In the genomic region with DNA sequence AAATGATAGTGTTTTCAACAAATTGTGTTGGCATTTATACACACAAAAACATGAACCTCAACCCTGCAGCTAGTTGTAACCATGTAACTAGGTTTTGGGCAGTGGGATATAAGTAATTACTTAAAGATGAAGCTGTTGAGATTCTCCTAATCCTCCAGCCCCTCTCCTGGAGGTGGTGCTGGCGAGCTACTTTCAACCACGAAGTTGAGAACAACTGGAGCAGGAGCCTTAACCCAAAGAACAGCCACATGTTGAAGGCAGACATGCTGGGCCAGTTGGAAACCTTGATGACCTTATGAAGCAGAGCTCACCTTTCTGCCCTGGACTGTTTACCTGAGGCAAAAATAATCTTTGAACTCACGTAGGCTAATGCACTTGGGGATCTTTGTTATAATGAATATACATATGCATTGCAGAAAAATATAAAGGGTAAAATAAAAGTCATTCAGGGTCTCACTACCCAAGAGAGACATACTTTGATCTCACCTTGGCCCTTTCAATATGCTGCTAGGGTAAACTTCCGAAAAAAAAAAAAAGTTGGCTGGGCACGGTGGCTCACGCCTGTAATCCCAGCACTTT, we compare ENCODE assay signal across 8 cellular contexts.
A peak's percentile ranks its signal among the peaks of the same experiment; 100 is the strongest.
DNase-seq lines count a peak whose midpoint lies in the region; ATAC-seq, FAIRE-seq and TF ChIP-seq lines count a peak whose summit lies in the region.

No MANE protein-coding gene starts in this region.

- H2AFZ ChIP-seq in K562 (ENCODE audit: low read depth, low read length), result no peak overlapping the region

- H3K4me2 ChIP-seq in K562 (ENCODE audit: insufficient read depth, low read length), result no peak overlapping the region

- CTCF ChIA-PET in K562 (lab: Yijun Ruan, JAX; ENCODE audit: low intra/inter-chr PET ratio), result interaction anchor here (1.8 kb wide), 1 partner anchor 254 kb away, joined by 9 read pairs; no protein-coding TSS in a partner anchor

- H3K27ac ChIP-seq in RWPE2 (ENCODE audit: poor library complexity, severe bottlenecking), result no peak overlapping the region
- no peak overlapping the region for H3K27ac ChIP-seq in K562 (ENCODE audit: extremely low read depth, low read depth, low read length)

- no peaks in the 10 kb centered on the region for H3K36me3 ChIP-seq in RWPE2 (ENCODE audit: low read depth)
- no peaks in the 10 kb centered on the region for H3K36me3 ChIP-seq in K562 (ENCODE audit: control insufficient read depth, insufficient read depth, low read length)

- H3K9me1 ChIP-seq in K562 (ENCODE audit: control insufficient read depth, insufficient read depth, low read length), result no peaks in the 10 kb centered on the region

- WGBS in K562 (ENCODE audit: insufficient coverage, low coverage, missing lambda C conversion rate), result 0% methylated on average over 4 of the region's 6 CpGs

- H3K4me3 ChIP-seq in RWPE2 (ENCODE audit: severe bottlenecking), result no peak overlapping the region
- no peak overlapping the region for H3K4me3 ChIP-seq in K562

- intact Hi-C loops in K562 (cut with micrococcal nuclease), result loop anchor here (1.0 to 10.0 kb wide), 2 partner anchors 116 to 255 kb away; no protein-coding TSS in a partner anchor

- TF ChIP-seq RAD21 in K562 (CRISPR knock-in tag; conservative IDR thresholded peaks at IDR 0.05 in 1 of 2, IDR thresholded peaks at IDR 0.05 in 1 of 2), result peak; percentile 43 to 69

- H3K27me3 ChIP-seq in RWPE2 (ENCODE audit: insufficient read depth, poor library complexity, severe bottlenecking) (no peaks in the 10 kb centered on the region), K562 (ENCODE audit: control insufficient read depth in 2 of 2, insufficient read depth in 2 of 2, low read length in 2 of 2) (peaks cover 0 to 16% of the 10 kb centered on the region in 2 experiments; a peak in 4 of 5 replicates)

- in situ Hi-C loops in K562 (cut with MboI), result loop anchor here (5.0 kb wide), 1 partner anchor 262 kb away; no protein-coding TSS in a partner anchor

- peak; percentile 75 for FAIRE-seq in K562 (lab: Jason Lieb, UNC)

- no TSS peak for BruUV-seq in K562 (replicated peaks; lab: Mats Ljungman, UMichigan)

- TF ChIP-seq CTCF in RWPE2 (IDR thresholded peaks at IDR 0.05; ENCODE audit: poor library complexity, severe bottlenecking) (peak; percentile 82), K562 (IDR thresholded peaks at IDR 0.05 in 2 of 3, conservative IDR thresholded peaks at IDR 0.05 in 1 of 3; ENCODE audit: insufficient read depth in 2 of 3, low read depth in 1 of 3, low read length in 3 of 3) (peak; percentile 54 to 62 (median 56))

- no peaks in the 10 kb centered on the region for H4K20me1 ChIP-seq in K562 (replicated peaks; ENCODE audit: control insufficient read depth, insufficient read depth, low read length)

- DNase-seq in activated gamma-delta T cell treated with Interleukin-2 at 50 U/mL for 16 hours (peak; percentile 13), activated gamma-delta T cell (lab: John Stamatoyannopoulos, UW) (no peak), RWPE2 (ENCODE audit: low spot score) (no peak), K562 (ENCODE audit: extremely low read depth in 1 of 4, low spot score in 3 of 4) (peak in 3 of 4 experiments; percentile 13 to 46 (median 23)), kidney glomerular epithelial cell (lab: John Stamatoyannopoulos, UW) (peak; percentile 55), SK-N-DZ (ENCODE audit: low spot score) (no peak)
- DNase-seq in stimulated activated naive CD8-positive, alpha-beta T cell treated with anti-CD3 and anti-CD28 coated beads, Interleukin-15, Interleukin-2, amounts not matched to agents 100 U/mL and 50 U/mL, for 24 hours, result peak; percentile 48

- no peaks in the 10 kb centered on the region for H3K79me2 ChIP-seq in K562 (ENCODE audit: control insufficient read depth, insufficient read depth, low read length)

- H3K4me1 ChIP-seq in RWPE2 (ENCODE audit: insufficient read depth, poor library complexity, severe bottlenecking) (peaks cover 23% of the 10 kb centered on the region), K562 (replicated peaks in 1 of 2; ENCODE audit: control insufficient read depth in 2 of 2, insufficient read depth in 2 of 2, low read length in 2 of 2) (no peaks in the 10 kb centered on the region)

- no peak overlapping the region for H3K9ac ChIP-seq in K562 (ENCODE audit: insufficient read depth in 1 of 2, low read depth in 2 of 2, low read length in 2 of 2)

- POLR2A ChIA-PET in K562 (lab: Yijun Ruan, JAX), result interaction anchor here (1.3 kb wide), 1 partner anchor 9 kb away, joined by 3 read pairs; no protein-coding TSS in a partner anchor

- peak; percentile 64 for ATAC-seq in RWPE2 (ENCODE audit: low read depth)
- ATAC-seq in K562, result peak; percentile 64
- ATAC-seq in stimulated activated naive CD8-positive, alpha-beta T cell treated with anti-CD3 and anti-CD28 coated beads, Interleukin-15, Interleukin-2, amounts not matched to agents 100 U/mL and 50 U/mL, for 24 hours, result no peak
- no peak for ATAC-seq in HG02759 (IDR thresholded peaks at IDR 0.05; ENCODE audit: unreplicated experiment)

- no peak for TF ChIP-seq EP300 in K562 (IDR thresholded peaks at IDR 0.05; ENCODE audit: low read length)

- H3K9me3 ChIP-seq in RWPE2 (ENCODE audit: severe bottlenecking) (no peaks in the 10 kb centered on the region), K562 (replicated peaks; ENCODE audit: control insufficient read depth, insufficient read depth, low read depth, low read length) (no peaks in the 10 kb centered on the region)

- no peak for TF ChIP-seq POLR2A in K562 (conservative IDR thresholded peaks at IDR 0.05)

TF ChIP-seq in K562, 482 proteins besides CTCF, POLR2A, EP300 and RAD21 (continues in another document):
- TF ChIP-seq, protein P1, sequence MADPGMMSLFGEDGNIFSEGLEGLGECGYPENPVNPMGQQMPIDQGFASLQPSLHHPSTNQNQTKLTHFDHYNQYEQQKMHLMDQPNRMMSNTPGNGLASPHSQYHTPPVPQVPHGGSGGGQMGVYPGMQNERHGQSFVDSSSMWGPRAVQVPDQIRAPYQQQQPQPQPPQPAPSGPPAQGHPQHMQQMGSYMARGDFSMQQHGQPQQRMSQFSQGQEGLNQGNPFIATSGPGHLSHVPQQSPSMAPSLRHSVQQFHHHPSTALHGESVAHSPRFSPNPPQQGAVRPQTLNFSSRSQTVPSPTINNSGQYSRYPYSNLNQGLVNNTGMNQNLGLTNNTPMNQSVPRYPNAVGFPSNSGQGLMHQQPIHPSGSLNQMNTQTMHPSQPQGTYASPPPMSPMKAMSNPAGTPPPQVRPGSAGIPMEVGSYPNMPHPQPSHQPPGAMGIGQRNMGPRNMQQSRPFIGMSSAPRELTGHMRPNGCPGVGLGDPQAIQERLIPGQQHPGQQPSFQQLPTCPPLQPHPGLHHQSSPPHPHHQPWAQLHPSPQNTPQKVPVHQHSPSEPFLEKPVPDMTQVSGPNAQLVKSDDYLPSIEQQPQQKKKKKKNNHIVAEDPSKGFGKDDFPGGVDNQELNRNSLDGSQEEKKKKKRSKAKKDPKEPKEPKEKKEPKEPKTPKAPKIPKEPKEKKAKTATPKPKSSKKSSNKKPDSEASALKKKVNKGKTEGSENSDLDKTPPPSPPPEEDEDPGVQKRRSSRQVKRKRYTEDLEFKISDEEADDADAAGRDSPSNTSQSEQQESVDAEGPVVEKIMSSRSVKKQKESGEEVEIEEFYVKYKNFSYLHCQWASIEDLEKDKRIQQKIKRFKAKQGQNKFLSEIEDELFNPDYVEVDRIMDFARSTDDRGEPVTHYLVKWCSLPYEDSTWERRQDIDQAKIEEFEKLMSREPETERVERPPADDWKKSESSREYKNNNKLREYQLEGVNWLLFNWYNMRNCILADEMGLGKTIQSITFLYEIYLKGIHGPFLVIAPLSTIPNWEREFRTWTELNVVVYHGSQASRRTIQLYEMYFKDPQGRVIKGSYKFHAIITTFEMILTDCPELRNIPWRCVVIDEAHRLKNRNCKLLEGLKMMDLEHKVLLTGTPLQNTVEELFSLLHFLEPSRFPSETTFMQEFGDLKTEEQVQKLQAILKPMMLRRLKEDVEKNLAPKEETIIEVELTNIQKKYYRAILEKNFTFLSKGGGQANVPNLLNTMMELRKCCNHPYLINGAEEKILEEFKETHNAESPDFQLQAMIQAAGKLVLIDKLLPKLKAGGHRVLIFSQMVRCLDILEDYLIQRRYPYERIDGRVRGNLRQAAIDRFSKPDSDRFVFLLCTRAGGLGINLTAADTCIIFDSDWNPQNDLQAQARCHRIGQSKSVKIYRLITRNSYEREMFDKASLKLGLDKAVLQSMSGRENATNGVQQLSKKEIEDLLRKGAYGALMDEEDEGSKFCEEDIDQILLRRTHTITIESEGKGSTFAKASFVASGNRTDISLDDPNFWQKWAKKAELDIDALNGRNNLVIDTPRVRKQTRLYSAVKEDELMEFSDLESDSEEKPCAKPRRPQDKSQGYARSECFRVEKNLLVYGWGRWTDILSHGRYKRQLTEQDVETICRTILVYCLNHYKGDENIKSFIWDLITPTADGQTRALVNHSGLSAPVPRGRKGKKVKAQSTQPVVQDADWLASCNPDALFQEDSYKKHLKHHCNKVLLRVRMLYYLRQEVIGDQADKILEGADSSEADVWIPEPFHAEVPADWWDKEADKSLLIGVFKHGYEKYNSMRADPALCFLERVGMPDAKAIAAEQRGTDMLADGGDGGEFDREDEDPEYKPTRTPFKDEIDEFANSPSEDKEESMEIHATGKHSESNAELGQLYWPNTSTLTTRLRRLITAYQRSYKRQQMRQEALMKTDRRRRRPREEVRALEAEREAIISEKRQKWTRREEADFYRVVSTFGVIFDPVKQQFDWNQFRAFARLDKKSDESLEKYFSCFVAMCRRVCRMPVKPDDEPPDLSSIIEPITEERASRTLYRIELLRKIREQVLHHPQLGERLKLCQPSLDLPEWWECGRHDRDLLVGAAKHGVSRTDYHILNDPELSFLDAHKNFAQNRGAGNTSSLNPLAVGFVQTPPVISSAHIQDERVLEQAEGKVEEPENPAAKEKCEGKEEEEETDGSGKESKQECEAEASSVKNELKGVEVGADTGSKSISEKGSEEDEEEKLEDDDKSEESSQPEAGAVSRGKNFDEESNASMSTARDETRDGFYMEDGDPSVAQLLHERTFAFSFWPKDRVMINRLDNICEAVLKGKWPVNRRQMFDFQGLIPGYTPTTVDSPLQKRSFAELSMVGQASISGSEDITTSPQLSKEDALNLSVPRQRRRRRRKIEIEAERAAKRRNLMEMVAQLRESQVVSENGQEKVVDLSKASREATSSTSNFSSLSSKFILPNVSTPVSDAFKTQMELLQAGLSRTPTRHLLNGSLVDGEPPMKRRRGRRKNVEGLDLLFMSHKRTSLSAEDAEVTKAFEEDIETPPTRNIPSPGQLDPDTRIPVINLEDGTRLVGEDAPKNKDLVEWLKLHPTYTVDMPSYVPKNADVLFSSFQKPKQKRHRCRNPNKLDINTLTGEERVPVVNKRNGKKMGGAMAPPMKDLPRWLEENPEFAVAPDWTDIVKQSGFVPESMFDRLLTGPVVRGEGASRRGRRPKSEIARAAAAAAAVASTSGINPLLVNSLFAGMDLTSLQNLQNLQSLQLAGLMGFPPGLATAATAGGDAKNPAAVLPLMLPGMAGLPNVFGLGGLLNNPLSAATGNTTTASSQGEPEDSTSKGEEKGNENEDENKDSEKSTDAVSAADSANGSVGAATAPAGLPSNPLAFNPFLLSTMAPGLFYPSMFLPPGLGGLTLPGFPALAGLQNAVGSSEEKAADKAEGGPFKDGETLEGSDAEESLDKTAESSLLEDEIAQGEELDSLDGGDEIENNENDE (IDR thresholded peaks at IDR 0.05; ENCODE audit: low read depth, low read length), result no peak
- no peak for TF ChIP-seq ZNF143 (CRISPR knock-in tag; IDR thresholded peaks at IDR 0.05)
- TF ChIP-seq SMC3 (conservative IDR thresholded peaks at IDR 0.05; ENCODE audit: insufficient read depth, low read depth, low read length), result peak; percentile 48

Comparison
In these comparisons a context has a peak if more than half of its experiments do, and no peak if none do; other contexts are left out.
1. DNase-seq: peak in activated gamma-delta T cell treated with Interleukin-2 at 50 U/mL for 16 hours (single experiment), K562 (3 of 4), kidney glomerular epithelial cell (single experiment) and stimulated activated naive CD8-positive, alpha-beta T cell treated with anti-CD3 and anti-CD28 coated beads, Interleukin-15, Interleukin-2, amounts not matched to agents 100 U/mL and 50 U/mL, for 24 hours (single experiment); none in activated gamma-delta T cell (single experiment), RWPE2 (single experiment) and SK-N-DZ (single experiment).
2. ATAC-seq: peak in RWPE2 (single experiment) and K562 (single experiment); none in stimulated activated naive CD8-positive, alpha-beta T cell treated with anti-CD3 and anti-CD28 coated beads, Interleukin-15, Interleukin-2, amounts not matched to agents 100 U/mL and 50 U/mL, for 24 hours (single experiment) and HG02759 (single experiment).